Comparison of ENCODE assay signal across 1 cellular context in genomic region chr12:121939190-121939589, GRCh38.
TF ChIP-seq lines count a peak whose summit lies in the region.

No MANE protein-coding gene starts in this region.

TF ChIP-seq in HepG2, 621 proteins besides CTCF, POLR2A, EP300 and RAD21:
- TF ChIP-seq U2AF2 (IDR thresholded peaks at IDR 0.05; ENCODE audit: low read depth, low read length) (no peak), ZNF124 (CRISPR knock-in tag; IDR thresholded peaks at IDR 0.05) (0 out of 2 replicates have a peak, but pooled peaks have one; percentile 53)
